Comparison of ENCODE assay signal across 25 cellular contexts in the genomic region with DNA sequence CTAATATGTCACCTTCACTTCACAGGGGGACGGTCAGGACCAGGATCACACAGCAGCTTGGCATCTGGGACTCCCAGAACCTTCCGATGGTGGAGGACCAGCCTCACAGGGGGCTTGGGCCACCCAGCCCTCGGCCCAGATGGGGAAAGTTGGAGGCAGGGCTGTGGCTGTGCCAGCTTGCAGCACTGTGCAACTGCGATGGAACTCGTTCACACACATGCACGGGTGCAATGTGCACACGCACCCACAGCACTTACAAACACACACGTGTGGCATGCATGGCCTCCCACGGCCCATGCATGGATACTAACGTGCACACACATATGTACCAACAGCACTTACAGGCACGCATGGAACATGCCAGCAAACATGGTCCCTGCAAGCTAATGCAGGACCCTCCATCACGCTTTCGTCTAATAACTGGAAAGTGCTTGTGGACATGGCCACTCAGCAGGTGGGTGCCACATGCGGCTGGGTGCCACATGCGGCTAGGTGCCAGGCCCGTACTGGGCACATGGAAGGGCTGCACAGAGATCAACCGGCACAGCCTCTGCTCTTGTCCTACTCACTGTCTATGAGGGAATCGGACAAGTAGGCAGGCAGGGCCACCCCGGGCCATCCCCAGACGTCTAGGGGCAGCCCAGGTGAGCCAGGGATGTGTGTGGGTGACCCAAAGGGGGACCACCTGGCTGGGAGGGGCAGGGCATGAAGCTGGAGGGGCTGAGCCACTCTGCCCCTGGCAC.
"Had no signal": no experiment of that assay in that cellular context is flagged by ENCODE, and none has a peak within 500 bp of the region (broad histone marks: within the 10 kb centered on the region; RNA-seq: fewer than 3 reads in every experiment).

No MANE protein-coding gene starts in this region.

- DNase-seq: activated CD4-positive, alpha-beta memory T cell treated with anti-CD3 and anti-CD28 coated beads, Interleukin-2, amount 10 ng/mL, durations not matched to agents 7 days and 5 days; activated CD4-positive, alpha-beta T cell treated with anti-CD3 and anti-CD28 coated beads for 36 hours; activated CD4-positive, alpha-beta T cell treated with anti-CD3 and anti-CD28 coated beads, Interleukin-2, amount 50 U/mL, for 1 hour; activated CD8-positive, alpha-beta memory T cell treated with anti-CD3 and anti-CD28 coated beads, Interleukin-2, amount 50 U/mL, for 4 hours; activated gamma-delta T cell treated with Interleukin-2 at 50 U/mL for 16 hours; activated naive CD4-positive, alpha-beta T cell treated with anti-CD3 and anti-CD28 coated beads, Interleukin-2, amount 10 ng/mL, durations not matched to agents 7 days and 5 days; activated naive CD8-positive, alpha-beta T cell treated with anti-CD3 and anti-CD28 coated beads for 36 hours; activated T-cell treated with anti-CD3 and anti-CD28 coated beads, Interleukin-2, amount 50 U/mL, for 72 hours; brain microvascular endothelial cell; Kasumi-1; KBM-7; NCI-H1105 treated with DMSO at 0.1 percent for 48 hours; NCI-H1436 treated with DMSO at 0.1 percent for 48 hours; NCI-H187; NCI-H2081; NCI-H446; PC-3; SIG-M5; T-cell; T-helper 2 cell; T1000 had no signal

- H3K27me3 ChIP-seq: brain microvascular endothelial cell had no signal

- H3K9me3 Mint-ChIP-seq: activated CD4-positive, alpha-beta memory T cell treated with anti-CD3 and anti-CD28 coated beads, Interleukin-2, amount 10 ng/mL, durations not matched to agents 7 days and 5 days; activated naive CD4-positive, alpha-beta T cell treated with anti-CD3 and anti-CD28 coated beads, Interleukin-2, amount 10 ng/mL, durations not matched to agents 7 days and 5 days; activated naive CD8-positive, alpha-beta T cell treated with anti-CD3 and anti-CD28 coated beads for 36 hours; activated T-cell treated with anti-CD3 and anti-CD28 coated beads, Interleukin-2, amount 50 U/mL, for 72 hours; activated T-helper 2 cell treated with anti-CD3 and anti-CD28 coated beads, Interferon-gamma antibody, Interleukin-2, Interleukin-4, amounts not matched to agents 10 μg/mL and 5 μg/mL and 100 μg/mL, durations not matched to agents 14 hours and 24 hours and 36 hours; T-cell had no signal

- H3K27ac Mint-ChIP-seq: activated CD4-positive, alpha-beta memory T cell treated with anti-CD3 and anti-CD28 coated beads, Interleukin-2, amount 10 ng/mL, durations not matched to agents 7 days and 5 days; activated CD4-positive, alpha-beta T cell treated with anti-CD3 and anti-CD28 coated beads for 36 hours; activated naive CD4-positive, alpha-beta T cell treated with anti-CD3 and anti-CD28 coated beads, Interleukin-2, amount 10 ng/mL, durations not matched to agents 7 days and 5 days; activated naive CD8-positive, alpha-beta T cell treated with anti-CD3 and anti-CD28 coated beads for 36 hours; activated T-cell treated with anti-CD3 and anti-CD28 coated beads, Interleukin-2, amount 50 U/mL, for 72 hours; activated T-helper 2 cell treated with anti-CD3 and anti-CD28 coated beads, Interferon-gamma antibody, Interleukin-2, Interleukin-4, amounts not matched to agents 10 μg/mL and 5 μg/mL and 100 μg/mL, durations not matched to agents 14 hours and 24 hours and 36 hours; T-cell had no signal

- H3K27ac ChIP-seq: brain microvascular endothelial cell, SK-N-MC had no signal

- H3K4me1 Mint-ChIP-seq: activated CD4-positive, alpha-beta memory T cell treated with anti-CD3 and anti-CD28 coated beads, Interleukin-2, amount 10 ng/mL, durations not matched to agents 7 days and 5 days; activated CD4-positive, alpha-beta T cell treated with anti-CD3 and anti-CD28 coated beads for 36 hours; activated naive CD4-positive, alpha-beta T cell treated with anti-CD3 and anti-CD28 coated beads, Interleukin-2, amount 10 ng/mL, durations not matched to agents 7 days and 5 days; activated naive CD8-positive, alpha-beta T cell treated with anti-CD3 and anti-CD28 coated beads for 36 hours; T-cell had no signal

- FAIRE-seq: RCC 7860, TTC549 had no signal

- H3K36me3 Mint-ChIP-seq: activated naive CD4-positive, alpha-beta T cell treated with anti-CD3 and anti-CD28 coated beads, Interleukin-2, amount 10 ng/mL, durations not matched to agents 7 days and 5 days; activated naive CD8-positive, alpha-beta T cell treated with anti-CD3 and anti-CD28 coated beads for 36 hours; T-cell had no signal

- ATAC-seq: activated CD4-positive, alpha-beta T cell treated with anti-CD3 and anti-CD28 coated beads for 36 hours; activated T-cell treated with anti-CD3 and anti-CD28 coated beads, Interleukin-2, amount 50 U/mL, for 72 hours; PC-3 had no signal

- H3K4me3 Mint-ChIP-seq: activated CD4-positive, alpha-beta memory T cell treated with anti-CD3 and anti-CD28 coated beads, Interleukin-2, amount 10 ng/mL, durations not matched to agents 7 days and 5 days; activated CD4-positive, alpha-beta T cell treated with anti-CD3 and anti-CD28 coated beads for 36 hours; activated naive CD4-positive, alpha-beta T cell treated with anti-CD3 and anti-CD28 coated beads, Interleukin-2, amount 10 ng/mL, durations not matched to agents 7 days and 5 days; activated naive CD8-positive, alpha-beta T cell treated with anti-CD3 and anti-CD28 coated beads for 36 hours; activated T-cell treated with anti-CD3 and anti-CD28 coated beads, Interleukin-2, amount 50 U/mL, for 72 hours; T-cell had no signal

- H3K36me3 ChIP-seq: brain microvascular endothelial cell had no signal

- H3K27me3 Mint-ChIP-seq: activated CD4-positive, alpha-beta memory T cell treated with anti-CD3 and anti-CD28 coated beads, Interleukin-2, amount 10 ng/mL, durations not matched to agents 7 days and 5 days had no signal

- H3K4me3 ChIP-seq: SK-N-MC had no signal
